38 cellular contexts compared by ENCODE assay signal in genomic region chr3:46593979-46594378, GRCh38. TPM values are rescaled to one million over a fixed set of nuclear protein-coding genes. Genes with fewer than 3 reads are reported as not detected.
"Had no signal": no experiment of that assay in that cellular context is flagged by ENCODE, and none has a peak within 500 bp of the region (broad histone marks: within the 10 kb centered on the region; RNA-seq: fewer than 3 reads in every experiment).

No MANE protein-coding gene starts in this region.

- H3K4me3 ChIP-seq: adrenal gland, body of pancreas, esophagus squamous epithelium, gastrocnemius medialis, heart left ventricle, hepatocyte had no signal

- H3K9me3 Mint-ChIP-seq: activated CD4-positive, alpha-beta memory T cell treated with anti-CD3 and anti-CD28 coated beads for 36 hours; activated CD4-positive, alpha-beta T cell treated with anti-CD3 and anti-CD28 coated beads, Interleukin-2, amount 10 ng/mL, durations not matched to agents 24 days and 14 days; activated naive CD4-positive, alpha-beta T cell treated with anti-CD3 and anti-CD28 coated beads for 36 hours; activated naive CD4-positive, alpha-beta T cell treated with anti-CD3 and anti-CD28 coated beads, Interleukin-2, amount 50 U/mL, for 24 hours; activated naive CD8-positive, alpha-beta T cell treated with anti-CD3 and anti-CD28 coated beads for 36 hours; activated naive CD8-positive, alpha-beta T cell treated with anti-CD3 and anti-CD28 coated beads, Interleukin-2, amount 50 U/mL, for 24 hours; activated T-helper 1 cell treated with anti-CD3 and anti-CD28 coated beads, Interleukin-12 subunit alpha, Interleukin-12 subunit beta, Interleukin-2, Interleukin-4 antibody, amounts not matched to agents 30 ng/mL and 10 ng/mL and 1 ng/mL, durations not matched to agents 14 hours and 24 hours and 36 hours; activated T-helper 2 cell treated with anti-CD3 and anti-CD28 coated beads, Interferon-gamma antibody, Interleukin-2, Interleukin-4, amounts not matched to agents 10 μg/mL and 5 μg/mL and 100 μg/mL, durations not matched to agents 14 hours and 24 hours and 36 hours; effector memory CD8-positive, alpha-beta T cell had no signal

- H3K4me1 Mint-ChIP-seq: activated CD4-positive, alpha-beta T cell treated with anti-CD3 and anti-CD28 coated beads for 36 hours; activated CD4-positive, alpha-beta T cell treated with anti-CD3 and anti-CD28 coated beads, Interleukin-2, amount 10 ng/mL, durations not matched to agents 24 days and 14 days; activated CD8-positive, alpha-beta memory T cell treated with anti-CD3 and anti-CD28 coated beads, Interleukin-2, amount 10 ng/mL, durations not matched to agents 7 days and 5 days; activated naive CD4-positive, alpha-beta T cell treated with anti-CD3 and anti-CD28 coated beads, Interleukin-2, amount 50 U/mL, for 24 hours; activated naive CD8-positive, alpha-beta T cell treated with anti-CD3 and anti-CD28 coated beads, Interleukin-2, amount 50 U/mL, for 24 hours had no signal

- ATAC-seq: activated CD4-positive, alpha-beta T cell treated with anti-CD3 and anti-CD28 coated beads for 36 hours; activated CD8-positive, alpha-beta memory T cell treated with anti-CD3 and anti-CD28 coated beads, Interleukin-2, amount 10 ng/mL, durations not matched to agents 7 days and 5 days; activated CD8-positive, alpha-beta T cell treated with anti-CD3 and anti-CD28 coated beads, Interleukin-2, amount 10 ng/mL, durations not matched to agents 7 days and 5 days; activated naive CD8-positive, alpha-beta T cell treated with anti-CD3 and anti-CD28 coated beads, Interleukin-2, amount 50 U/mL, for 24 hours; body of pancreas; effector memory CD8-positive, alpha-beta T cell; gastrocnemius medialis; heart left ventricle had no signal

- H3K27ac ChIP-seq: adrenal gland, body of pancreas, epithelial cell of prostate, esophagus squamous epithelium, gastrocnemius medialis, heart left ventricle, hepatocyte had no signal

- DNase-seq: activated CD4-positive, alpha-beta memory T cell treated with anti-CD3 and anti-CD28 coated beads for 36 hours; activated CD4-positive, alpha-beta T cell treated with anti-CD3 and anti-CD28 coated beads for 36 hours; activated CD4-positive, alpha-beta T cell treated with anti-CD3 and anti-CD28 coated beads, Interleukin-2, amount 10 ng/mL, durations not matched to agents 24 days and 14 days; activated CD4-positive, CD25-positive, alpha-beta regulatory T cell; activated CD4-positive, CD25-positive, alpha-beta regulatory T cell treated with anti-CD3 and anti-CD28 coated beads, Interleukin-2, amount 50 U/mL, for 72 hours; activated CD8-positive, alpha-beta memory T cell treated with anti-CD3 and anti-CD28 coated beads, Interleukin-2, amount 10 ng/mL, durations not matched to agents 7 days and 5 days; activated CD8-positive, alpha-beta memory T cell treated with anti-CD3 and anti-CD28 coated beads, Interleukin-2, amount 50 U/mL, for 4 hours; activated CD8-positive, alpha-beta T cell treated with anti-CD3 and anti-CD28 coated beads, Interleukin-2, amount 10 ng/mL, durations not matched to agents 7 days and 5 days; activated naive CD4-positive, alpha-beta T cell treated with anti-CD3 and anti-CD28 coated beads for 36 hours; activated naive CD8-positive, alpha-beta T cell treated with anti-CD3 and anti-CD28 coated beads for 36 hours; activated naive CD8-positive, alpha-beta T cell treated with anti-CD3 and anti-CD28 coated beads, Interleukin-2, amount 50 U/mL, for 24 hours; activated T-cell treated with anti-CD3 and anti-CD28 coated beads, Interleukin-2, amount 50 U/mL, for 1 hour; activated T-cell treated with anti-CD3 and anti-CD28 coated beads, Interleukin-2, amount 50 U/mL, for 48 hours; adrenal gland; amygdala; aorta; body of pancreas; caudate nucleus; cortex of kidney; dermis blood vessel endothelial cell; effector CD4-positive, alpha-beta T cell; effector memory CD8-positive, alpha-beta T cell; esophagus squamous epithelium; foreskin fibroblast; gastrocnemius medialis; glutamatergic neuron; heart left ventricle; T-helper 2 cell had no signal

- H3K36me3 Mint-ChIP-seq: activated CD4-positive, alpha-beta memory T cell treated with anti-CD3 and anti-CD28 coated beads for 36 hours; activated CD8-positive, alpha-beta memory T cell treated with anti-CD3 and anti-CD28 coated beads, Interleukin-2, amount 10 ng/mL, durations not matched to agents 7 days and 5 days; activated naive CD4-positive, alpha-beta T cell treated with anti-CD3 and anti-CD28 coated beads, Interleukin-2, amount 50 U/mL, for 24 hours; activated naive CD8-positive, alpha-beta T cell treated with anti-CD3 and anti-CD28 coated beads for 36 hours had no signal

- H3K27me3 Mint-ChIP-seq: activated naive CD4-positive, alpha-beta T cell treated with anti-CD3 and anti-CD28 coated beads, Interleukin-2, amount 50 U/mL, for 24 hours; activated naive CD8-positive, alpha-beta T cell treated with anti-CD3 and anti-CD28 coated beads for 36 hours; activated naive CD8-positive, alpha-beta T cell treated with anti-CD3 and anti-CD28 coated beads, Interleukin-2, amount 50 U/mL, for 24 hours had no signal

- H3K27ac Mint-ChIP-seq: activated CD4-positive, alpha-beta memory T cell treated with anti-CD3 and anti-CD28 coated beads for 36 hours; activated CD4-positive, alpha-beta T cell treated with anti-CD3 and anti-CD28 coated beads for 36 hours; activated CD4-positive, alpha-beta T cell treated with anti-CD3 and anti-CD28 coated beads, Interleukin-2, amount 10 ng/mL, durations not matched to agents 24 days and 14 days; activated CD8-positive, alpha-beta memory T cell treated with anti-CD3 and anti-CD28 coated beads, Interleukin-2, amount 10 ng/mL, durations not matched to agents 7 days and 5 days; activated CD8-positive, alpha-beta T cell treated with anti-CD3 and anti-CD28 coated beads, Interleukin-2, amount 10 ng/mL, durations not matched to agents 7 days and 5 days; activated naive CD4-positive, alpha-beta T cell treated with anti-CD3 and anti-CD28 coated beads for 36 hours; activated naive CD4-positive, alpha-beta T cell treated with anti-CD3 and anti-CD28 coated beads, Interleukin-2, amount 50 U/mL, for 24 hours; activated naive CD8-positive, alpha-beta T cell treated with anti-CD3 and anti-CD28 coated beads for 36 hours; activated naive CD8-positive, alpha-beta T cell treated with anti-CD3 and anti-CD28 coated beads, Interleukin-2, amount 50 U/mL, for 24 hours; activated T-helper 1 cell treated with anti-CD3 and anti-CD28 coated beads, Interleukin-12 subunit alpha, Interleukin-12 subunit beta, Interleukin-2, Interleukin-4 antibody, amounts not matched to agents 30 ng/mL and 10 ng/mL and 1 ng/mL, durations not matched to agents 14 hours and 24 hours and 36 hours; activated T-helper 2 cell treated with anti-CD3 and anti-CD28 coated beads, Interferon-gamma antibody, Interleukin-2, Interleukin-4, amounts not matched to agents 10 μg/mL and 5 μg/mL and 100 μg/mL, durations not matched to agents 14 hours and 24 hours and 36 hours; effector memory CD8-positive, alpha-beta T cell had no signal

- H3K4me3 Mint-ChIP-seq: activated CD4-positive, alpha-beta memory T cell treated with anti-CD3 and anti-CD28 coated beads for 36 hours; activated CD4-positive, alpha-beta T cell treated with anti-CD3 and anti-CD28 coated beads for 36 hours; activated CD4-positive, alpha-beta T cell treated with anti-CD3 and anti-CD28 coated beads, Interleukin-2, amount 10 ng/mL, durations not matched to agents 24 days and 14 days; activated CD8-positive, alpha-beta memory T cell treated with anti-CD3 and anti-CD28 coated beads, Interleukin-2, amount 10 ng/mL, durations not matched to agents 7 days and 5 days; activated CD8-positive, alpha-beta T cell treated with anti-CD3 and anti-CD28 coated beads, Interleukin-2, amount 10 ng/mL, durations not matched to agents 7 days and 5 days; activated naive CD4-positive, alpha-beta T cell treated with anti-CD3 and anti-CD28 coated beads for 36 hours; activated naive CD4-positive, alpha-beta T cell treated with anti-CD3 and anti-CD28 coated beads, Interleukin-2, amount 50 U/mL, for 24 hours; activated naive CD8-positive, alpha-beta T cell treated with anti-CD3 and anti-CD28 coated beads for 36 hours; activated naive CD8-positive, alpha-beta T cell treated with anti-CD3 and anti-CD28 coated beads, Interleukin-2, amount 50 U/mL, for 24 hours; activated T-helper 1 cell treated with anti-CD3 and anti-CD28 coated beads, Interleukin-12 subunit alpha, Interleukin-12 subunit beta, Interleukin-2, Interleukin-4 antibody, amounts not matched to agents 30 ng/mL and 10 ng/mL and 1 ng/mL, durations not matched to agents 14 hours and 24 hours and 36 hours; effector memory CD8-positive, alpha-beta T cell had no signal

RNA-seq across cellular contexts. Expression of gene FAM240A, which starts 18.3 kb away (rescaled TPM):
- total RNA-seq: activated CD4-positive, alpha-beta memory T cell treated with anti-CD3 and anti-CD28 coated beads for 36 hours; activated CD4-positive, alpha-beta T cell treated with anti-CD3 and anti-CD28 coated beads for 36 hours; activated CD4-positive, alpha-beta T cell treated with anti-CD3 and anti-CD28 coated beads, Interleukin-2, amount 10 ng/mL, durations not matched to agents 24 days and 14 days; activated CD8-positive, alpha-beta memory T cell treated with anti-CD3 and anti-CD28 coated beads for 36 hours; activated CD8-positive, alpha-beta memory T cell treated with anti-CD3 and anti-CD28 coated beads, Interleukin-2, amount 10 ng/mL, durations not matched to agents 7 days and 5 days; activated CD8-positive, alpha-beta T cell treated with anti-CD3 and anti-CD28 coated beads, Interleukin-2, amount 10 ng/mL, durations not matched to agents 7 days and 5 days; activated naive CD4-positive, alpha-beta T cell treated with anti-CD3 and anti-CD28 coated beads for 36 hours; activated naive CD8-positive, alpha-beta T cell treated with anti-CD3 and anti-CD28 coated beads for 36 hours; activated T-helper 1 cell treated with anti-CD3 and anti-CD28 coated beads, Interleukin-12 subunit alpha, Interleukin-12 subunit beta, Interleukin-2, Interleukin-4 antibody, amounts not matched to agents 30 ng/mL and 10 ng/mL and 1 ng/mL, durations not matched to agents 14 hours and 24 hours and 36 hours; activated T-helper 2 cell treated with anti-CD3 and anti-CD28 coated beads, Interferon-gamma antibody, Interleukin-2, Interleukin-4, amounts not matched to agents 10 μg/mL and 5 μg/mL and 100 μg/mL, durations not matched to agents 14 hours and 24 hours and 36 hours; aorta; body of pancreas; chondrocyte; dermis blood vessel endothelial cell; endothelial cell of umbilical vein; fibroblast of lung; heart left ventricle; hepatocyte; T-helper 1 cell treated with Interleukin-12 subunit alpha and Interleukin-12 subunit beta and Interleukin-4 antibody, amounts not matched to agents 30 ng/mL and 1 ng/mL, for 36 hours had no signal

RNA-seq across cellular contexts. Expression of gene LRRC2, which starts 27.9 kb away (rescaled TPM):
- total RNA-seq: activated CD4-positive, alpha-beta memory T cell treated with anti-CD3 and anti-CD28 coated beads for 36 hours; activated CD4-positive, alpha-beta T cell treated with anti-CD3 and anti-CD28 coated beads, Interleukin-2, amount 10 ng/mL, durations not matched to agents 24 days and 14 days; activated CD8-positive, alpha-beta memory T cell treated with anti-CD3 and anti-CD28 coated beads for 36 hours; activated naive CD4-positive, alpha-beta T cell treated with anti-CD3 and anti-CD28 coated beads for 36 hours; activated naive CD8-positive, alpha-beta T cell treated with anti-CD3 and anti-CD28 coated beads for 36 hours; activated T-helper 1 cell treated with anti-CD3 and anti-CD28 coated beads, Interleukin-12 subunit alpha, Interleukin-12 subunit beta, Interleukin-2, Interleukin-4 antibody, amounts not matched to agents 30 ng/mL and 10 ng/mL and 1 ng/mL, durations not matched to agents 14 hours and 24 hours and 36 hours; activated T-helper 2 cell treated with anti-CD3 and anti-CD28 coated beads, Interferon-gamma antibody, Interleukin-2, Interleukin-4, amounts not matched to agents 10 μg/mL and 5 μg/mL and 100 μg/mL, durations not matched to agents 14 hours and 24 hours and 36 hours had no signal
